In genomic region chr12:53352331-53353258, GRCh38 we compare ENCODE assay signal across 8 cellular contexts. TPM values are rescaled to one million over a fixed set of nuclear protein-coding genes. Genes with fewer than 3 reads are reported as not detected.
A peak's percentile ranks its signal among the peaks of the same experiment; 100 is the strongest.
DNase-seq lines count a peak whose midpoint lies in the region; ATAC-seq and TF ChIP-seq lines count a peak whose summit lies in the region.

No MANE protein-coding gene starts in this region.

- DNase-seq in CD4-positive, alpha-beta memory T cell: peak; percentile 82 to 84 (median 84)
- DNase-seq in MG63: peak; percentile 62
- DNase-seq in RWPE1 (ENCODE audit: low spot score): peak; percentile 67
- peak; percentile 63 for DNase-seq in activated T-helper 1 cell treated with Interleukin-2 at 50 U/mL for 16 hours (ENCODE audit: low read depth)
- DNase-seq in fibroblast of the aortic adventitia (ENCODE audit: low read depth): peak; percentile 92
- DNase-seq in neural progenitor cell (ENCODE audit: low spot score): peak; percentile 89
- peak in 47 of 49 donors; percentile 7 to 87 (median 72) for DNase-seq in substantia nigra (lab: John Stamatoyannopoulos, UW)

- peak overlapping the region in 4 of 7 donors; percentile 1 to 70 (median 26) for H3K27ac Mint-ChIP-seq in CD4-positive, alpha-beta memory T cell
- peak overlapping the region; percentile 40 for H3K27ac Mint-ChIP-seq in neural progenitor cell

- H3K9ac ChIP-seq in neural progenitor cell: no peak overlapping the region

- no peak overlapping the region for H3K4me3 ChIP-seq in CD4-positive, alpha-beta memory T cell (ENCODE audit: low read length in 2 of 2)
- H3K4me3 ChIP-seq in MG63 (no peak overlapping the region), fibroblast of the aortic adventitia (ENCODE audit: low read depth, low read length) (no peak overlapping the region), neural progenitor cell (no peak overlapping the region)

- no peaks in the 10 kb centered on the region for H3K4me1 ChIP-seq in CD4-positive, alpha-beta memory T cell (ENCODE audit: insufficient read depth, low read length)
- H3K4me1 ChIP-seq in neural progenitor cell: no peaks in the 10 kb centered on the region

- no peak overlapping the region for H3K27ac ChIP-seq in CD4-positive, alpha-beta memory T cell (ENCODE audit: low read depth, low read length)
- H3K27ac ChIP-seq in RWPE1 (peak overlapping the region; percentile 15; the same call in 1 of the 2 replicates), neural progenitor cell (no peak overlapping the region), substantia nigra (ENCODE audit: low read depth, low read length, poor library complexity, severe bottlenecking) (no peak overlapping the region)

- H3K36me3 ChIP-seq in CD4-positive, alpha-beta memory T cell (ENCODE audit: insufficient read depth, low read length): no peaks in the 10 kb centered on the region
- H3K36me3 ChIP-seq in MG63 (no peaks in the 10 kb centered on the region), neural progenitor cell (no peaks in the 10 kb centered on the region)

- H3K27me3 ChIP-seq in CD4-positive, alpha-beta memory T cell (ENCODE audit: insufficient read depth, low read length): no peaks in the 10 kb centered on the region
- H3K27me3 ChIP-seq in MG63 (no peaks in the 10 kb centered on the region), neural progenitor cell (no peaks in the 10 kb centered on the region)

- no peaks in the 10 kb centered on the region for H3K79me2 ChIP-seq in neural progenitor cell (ENCODE audit: low read depth)

- TF ChIP-seq CTCF in RWPE1 (conservative IDR thresholded peaks at IDR 0.05; ENCODE audit: low read depth): peak; percentile 81
- TF ChIP-seq CTCF in fibroblast of the aortic adventitia (IDR thresholded peaks at IDR 0.05; ENCODE audit: insufficient read depth, low read length): peak; percentile 83
- peak; percentile 91 for TF ChIP-seq CTCF in neural progenitor cell (IDR thresholded peaks at IDR 0.05)

- intact Hi-C loops in CD4-positive, alpha-beta memory T cell (cut with micrococcal nuclease): loop anchor here (1.0 kb wide), 2 partner anchors 30 to 69 kb away; no protein-coding TSS in a partner anchor

- H3K9me3 ChIP-seq in CD4-positive, alpha-beta memory T cell (ENCODE audit: control insufficient read depth in 1 of 2, low read length in 2 of 2): no peaks in the 10 kb centered on the region
- H3K9me3 ChIP-seq in MG63 (no peaks in the 10 kb centered on the region), neural progenitor cell (ENCODE audit: low read depth) (no peaks in the 10 kb centered on the region)

- peak; percentile 86 for ATAC-seq in GM21447 (IDR thresholded peaks at IDR 0.05; ENCODE audit: unreplicated experiment)

- POLR2A ChIA-PET in CD4-positive, alpha-beta memory T cell (lab: Charles Lee; ENCODE audit: partially characterized antibody): interaction anchor here (0.5 to 2.0 kb wide), 15 partner anchors 27 to 156 kb away, joined by 3 to 22 read pairs (median 4); partner anchors contain the start of genes AAAS, AMHR2, PRR13 and SP1
- POLR2A ChIA-PET in RWPE1 (lab: Yijun Ruan, JAX; ENCODE audit: low non-redundant PET): interaction anchor here (0.5 to 0.6 kb wide), 2 partner anchors 33 to 213 kb away, joined by 4 to 5 read pairs; no protein-coding TSS in a partner anchor

- peaks cover 4 to 7% (median 6%) of the 10 kb centered on the region in 4 donors for H3K4me1 Mint-ChIP-seq in CD4-positive, alpha-beta memory T cell
- peaks cover 8% of the 10 kb centered on the region for H3K4me1 Mint-ChIP-seq in neural progenitor cell

- H3K4me3 Mint-ChIP-seq in CD4-positive, alpha-beta memory T cell: peak overlapping the region in 2 of 8 donors; percentile 1 to 7
- H3K4me3 Mint-ChIP-seq in neural progenitor cell: no peak overlapping the region

- no peaks in the 10 kb centered on the region for H3F3A ChIP-seq in neural progenitor cell (ENCODE audit: low read depth)

- H3K27me3 Mint-ChIP-seq in CD4-positive, alpha-beta memory T cell: no peaks in the 10 kb centered on the region
- peaks cover 7% of the 10 kb centered on the region for H3K27me3 Mint-ChIP-seq in neural progenitor cell (ENCODE audit: insufficient read depth, low read depth)

- no peaks in the 10 kb centered on the region for H3K9me3 Mint-ChIP-seq in CD4-positive, alpha-beta memory T cell
- no peaks in the 10 kb centered on the region for H3K9me3 Mint-ChIP-seq in neural progenitor cell

- CTCF ChIA-PET in CD4-positive, alpha-beta memory T cell (lab: Charles Lee; ENCODE audit: partially characterized antibody): interaction anchor here (0.7 to 10.8 kb wide), 49 partner anchors 8 to 308 kb away, joined by 3 to 203 read pairs (median 5); partner anchors contain the start of genes AAAS, AMHR2, NPFF and PRR13
- CTCF ChIA-PET in RWPE1 (lab: Yijun Ruan, JAX): interaction anchor here (0.5 to 3.8 kb wide), 23 partner anchors 9 to 299 kb away, joined by 3 to 44 read pairs (median 5); partner anchors contain the start of gene AMHR2

- no peaks in the 10 kb centered on the region for H4K20me1 ChIP-seq in neural progenitor cell (ENCODE audit: low read depth)

- no peaks in the 10 kb centered on the region for H3K36me3 Mint-ChIP-seq in CD4-positive, alpha-beta memory T cell
- H3K36me3 Mint-ChIP-seq in neural progenitor cell: no peaks in the 10 kb centered on the region

- no peak overlapping the region for H3K4me2 ChIP-seq in neural progenitor cell

- peak overlapping the region; percentile 70 for H2AFZ ChIP-seq in neural progenitor cell (replicated peaks)

RNA-seq across cellular contexts. Expression of gene SP7, which starts 16.4 kb away (rescaled TPM):
- not detected for total RNA-seq in CD4-positive, alpha-beta memory T cell
- polyA plus RNA-seq in CD4-positive, alpha-beta memory T cell: not detected
- not detected in 2 replicates for total RNA-seq in MG63 (2014; rRNA removed; shearing (Covaris generic); ENCODE audit: low replicate concordance)
- not detected in 2 replicates for total RNA-seq in fibroblast of the aortic adventitia (ENCODE audit: low replicate concordance)
- 0.74 and 0.90 TPM in 2 replicates for total RNA-seq in neural progenitor cell (ENCODE audit: low replicate concordance)

RNA-seq across cellular contexts. Expression of gene SP1, which starts 27.4 kb away (rescaled TPM):
- 100 to 1,000 TPM; 109 to 110 TPM for total RNA-seq in CD4-positive, alpha-beta memory T cell
- 10 to 100 TPM in 1 of 2 donors, 1 to 10 TPM in 1; 4.3 to 10.6 TPM for polyA plus RNA-seq in CD4-positive, alpha-beta memory T cell
- total RNA-seq in MG63 (2014; rRNA removed; shearing (Covaris generic); ENCODE audit: low replicate concordance): 22.3 and 26.3 TPM in 2 replicates
- 28.0 and 63.3 TPM in 2 replicates for total RNA-seq in fibroblast of the aortic adventitia (ENCODE audit: low replicate concordance)
- total RNA-seq in neural progenitor cell (ENCODE audit: low replicate concordance): 67.8 and 71.0 TPM in 2 replicates

RNA-seq across cellular contexts. Expression of gene AAAS, which starts 31.2 kb away (rescaled TPM):
- 10 to 100 TPM; 63.6 to 66.5 TPM for total RNA-seq in CD4-positive, alpha-beta memory T cell
- 10 to 100 TPM; 32.5 to 47.8 TPM for polyA plus RNA-seq in CD4-positive, alpha-beta memory T cell
- total RNA-seq in MG63 (2014; rRNA removed; shearing (Covaris generic); ENCODE audit: low replicate concordance): 75.6 and 114 TPM in 2 replicates
- total RNA-seq in fibroblast of the aortic adventitia (ENCODE audit: low replicate concordance): 16.4 and 46.4 TPM in 2 replicates
- total RNA-seq in neural progenitor cell (ENCODE audit: low replicate concordance): 51.0 and 105 TPM in 2 replicates

RNA-seq across cellular contexts. Expression of gene MYG1, which starts 53.1 kb away (rescaled TPM):
- 10 to 100 TPM; 46.0 to 50.8 TPM for total RNA-seq in CD4-positive, alpha-beta memory T cell
- 10 to 100 TPM; 62.4 to 78.2 TPM for polyA plus RNA-seq in CD4-positive, alpha-beta memory T cell
- total RNA-seq in MG63 (2014; rRNA removed; shearing (Covaris generic); ENCODE audit: low replicate concordance): 30.8 and 42.8 TPM in 2 replicates
- total RNA-seq in fibroblast of the aortic adventitia (ENCODE audit: low replicate concordance): 34.8 and 39.5 TPM in 2 replicates
- total RNA-seq in neural progenitor cell (ENCODE audit: low replicate concordance): 48.8 and 55.7 TPM in 2 replicates

RNA-seq across cellular contexts. Expression of gene PFDN5, which starts 57.3 kb away (rescaled TPM):
- total RNA-seq in CD4-positive, alpha-beta memory T cell: 100 to 1,000 TPM; 717 to 718 TPM
- polyA plus RNA-seq in CD4-positive, alpha-beta memory T cell: 1,000 to 10,000 TPM; 1,306 to 1,410 TPM
- total RNA-seq in MG63 (2014; rRNA removed; shearing (Covaris generic); ENCODE audit: low replicate concordance): 412 and 629 TPM in 2 replicates
- total RNA-seq in fibroblast of the aortic adventitia (ENCODE audit: low replicate concordance): 441 and 577 TPM in 2 replicates
- 425 and 443 TPM in 2 replicates for total RNA-seq in neural progenitor cell (ENCODE audit: low replicate concordance)
